Comparison of ENCODE assay signal across 15 cellular contexts in genomic region chr3:186922790-186923189, GRCh38. TPM values are rescaled to one million over a fixed set of nuclear protein-coding genes. Genes with fewer than 3 reads are reported as not detected.
DNase-seq lines count a peak whose midpoint lies in the region; FAIRE-seq and TF ChIP-seq lines count a peak whose summit lies in the region.
"Had no signal": no experiment of that assay in that cellular context is flagged by ENCODE, and none has a peak within 500 bp of the region (broad histone marks: within the 10 kb centered on the region; RNA-seq: fewer than 3 reads in every experiment).

No MANE protein-coding gene starts in this region.

- H3K9me3 ChIP-seq in HEK293 (ENCODE audit: control insufficient read depth, insufficient read depth, low read depth, low read length), result no peaks in the 10 kb centered on the region
- no peaks in the 10 kb centered on the region for H3K9me3 ChIP-seq in astrocyte (ENCODE audit: insufficient read depth, low read depth, low read length)
- H3K9me3 ChIP-seq in endothelial cell of umbilical vein (replicated peaks; ENCODE audit: control insufficient read depth, insufficient read depth, low read length), result no peaks in the 10 kb centered on the region

- no peaks in the 10 kb centered on the region for H3K36me3 Mint-ChIP-seq in astrocyte (ENCODE audit: low read depth, unreplicated experiment)
- H3K36me3 Mint-ChIP-seq in nephron (ENCODE audit: low read depth), result no peaks in the 10 kb centered on the region
- H3K36me3 Mint-ChIP-seq: CD8-positive, alpha-beta memory T cell had no signal

- H3K79me2 ChIP-seq in astrocyte (ENCODE audit: insufficient read depth, low read length) (no peaks in the 10 kb centered on the region), endothelial cell of umbilical vein (ENCODE audit: control insufficient read depth, insufficient read depth, low read length) (no peaks in the 10 kb centered on the region)

- DNase-seq in astrocyte (ENCODE audit: low read depth) (no peak), endothelial cell of umbilical vein (ENCODE audit: low read depth, low spot score) (no peak), NCI-H146 treated with DMSO at 0.1 percent for 48 hours (lab: John Stamatoyannopoulos, UW; ENCODE audit: unreplicated experiment) (no peak), NCI-H2029 treated with DMSO at 0.1 percent for 48 hours (lab: John Stamatoyannopoulos, UW) (no peak), NCI-H1105 (lab: John Stamatoyannopoulos, UW) (no peak)
- DNase-seq: C1 segment of cervical spinal cord; CD8-positive, alpha-beta memory T cell; HFFc6; NCI-H1436; NCI-H2029 had no signal

- FAIRE-seq in astrocyte (lab: Jason Lieb, UNC) (no peak), endothelial cell of umbilical vein (lab: Jason Lieb, UNC) (peak; percentile 42)
- FAIRE-seq: D721Med, H54 had no signal

- CTCF ChIA-PET in HEK293 (lab: Yijun Ruan, JAX) (no interaction called here), endothelial cell of umbilical vein (lab: Charles Lee) (interaction anchor here (0.6 to 3.8 kb wide), 6 partner anchors 10 to 979 kb away, joined by 3 to 21 read pairs (median 4); no protein-coding TSS in a partner anchor)

- H2AFZ ChIP-seq in astrocyte (ENCODE audit: low read depth, low read length) (no peak overlapping the region), endothelial cell of umbilical vein (ENCODE audit: low read depth, low read length) (peak overlapping the region; percentile 64)

- POLR2A ChIA-PET in HEK293 (lab: Yijun Ruan, JAX) (no interaction called here), endothelial cell of umbilical vein (lab: Charles Lee) (no interaction called here)

- no peaks in the 10 kb centered on the region for H3K9me3 Mint-ChIP-seq in astrocyte (ENCODE audit: unreplicated experiment)
- no peaks in the 10 kb centered on the region for H3K9me3 Mint-ChIP-seq in nephron
- H3K9me3 Mint-ChIP-seq: CD8-positive, alpha-beta memory T cell; HFFc6 had no signal

- dilution Hi-C loops in endothelial cell of umbilical vein (cut with MboI; ENCODE audit: extremely low pct_ligation_motif_present, low sequenced_read_pairs), result no loop called here

- no peak for TF ChIP-seq POLR2A in endothelial cell of umbilical vein (IDR thresholded peaks at IDR 0.05; ENCODE audit: low read depth, low read length)

- intact Hi-C loops in endothelial cell of umbilical vein (cut with micrococcal nuclease), result no loop called here

- BruUV-seq in endothelial cell of umbilical vein (replicated peaks; lab: Mats Ljungman, UMichigan), result no TSS peak

- H3K27ac Mint-ChIP-seq in astrocyte (ENCODE audit: unreplicated experiment) (peak overlapping the region; percentile 66), nephron (peak overlapping the region in 2 of 3 experiments; percentile 16 to 71)
- H3K27ac Mint-ChIP-seq: CD8-positive, alpha-beta memory T cell; HFFc6 had no signal

- H3K4me2 ChIP-seq in astrocyte (ENCODE audit: low read length) (no peak overlapping the region), endothelial cell of umbilical vein (ENCODE audit: insufficient read depth, low read length) (no peak overlapping the region)
- H3K4me2 ChIP-seq: KMS-11 had no signal

- no peak overlapping the region for H3K4me3 ChIP-seq in HEK293 (ENCODE audit: low read depth, low read length)
- no peak overlapping the region for H3K4me3 ChIP-seq in astrocyte (ENCODE audit: insufficient read depth, low read depth, low read length)
- H3K4me3 ChIP-seq in endothelial cell of umbilical vein (replicated peaks in 1 of 3; ENCODE audit: insufficient read depth in 1 of 3, low read depth in 1 of 3, low read length in 3 of 3), result no peak overlapping the region

- H4K20me1 ChIP-seq in astrocyte (ENCODE audit: insufficient read depth, low read length), result no peaks in the 10 kb centered on the region
- H4K20me1 ChIP-seq in endothelial cell of umbilical vein (replicated peaks; ENCODE audit: control insufficient read depth, extremely low read depth, insufficient read depth, low read length), result no peaks in the 10 kb centered on the region

- H3K27ac ChIP-seq in HEK293 (ENCODE audit: extremely low read depth, low read depth, low read length) (no peak overlapping the region), astrocyte (ENCODE audit: low read depth, low read length) (no peak overlapping the region), endothelial cell of umbilical vein (ENCODE audit: insufficient read depth, low read depth, low read length) (no peak overlapping the region)
- H3K27ac ChIP-seq: KMS-11 had no signal

- H3K27me3 ChIP-seq in astrocyte (ENCODE audit: insufficient read depth, low read length) (peaks cover 2% of the 10 kb centered on the region), endothelial cell of umbilical vein (ENCODE audit: control insufficient read depth in 2 of 2, insufficient read depth in 2 of 2, low read length in 2 of 2) (no peaks in the 10 kb centered on the region)

- no peak for TF ChIP-seq CTCF in HEK293 (tag by site-specific recombination; IDR thresholded peaks at IDR 0.05)
- TF ChIP-seq CTCF in astrocyte (IDR thresholded peaks at IDR 0.05; ENCODE audit: insufficient read depth, low read depth, low read length), result no peak
- no peak for TF ChIP-seq CTCF in endothelial cell of umbilical vein (IDR thresholded peaks at IDR 0.05; ENCODE audit: extremely low read depth in 1 of 2, insufficient read depth in 1 of 2, low read depth in 1 of 2, low read length in 2 of 2)
- TF ChIP-seq CTCF in nephron (IDR thresholded peaks at IDR 0.05; ENCODE audit: unreplicated experiment in 3 of 3), result no peak

- H3K4me3 Mint-ChIP-seq in astrocyte (ENCODE audit: unreplicated experiment) (no peak overlapping the region), nephron (no peak overlapping the region)
- H3K4me3 Mint-ChIP-seq: CD8-positive, alpha-beta memory T cell; HFFc6 had no signal

- H3K4me1 Mint-ChIP-seq in astrocyte (ENCODE audit: low read depth, unreplicated experiment) (peaks cover 11% of the 10 kb centered on the region), nephron (peaks cover 7% of the 10 kb centered on the region)

- no peaks in the 10 kb centered on the region for H3K36me3 ChIP-seq in HEK293 (ENCODE audit: control insufficient read depth in 2 of 2, insufficient read depth in 1 of 2, low read length in 2 of 2)
- H3K36me3 ChIP-seq in astrocyte (ENCODE audit: insufficient read depth, low read length), result no peaks in the 10 kb centered on the region
- H3K36me3 ChIP-seq in endothelial cell of umbilical vein (ENCODE audit: control insufficient read depth in 2 of 2, extremely low read depth in 1 of 2, insufficient read depth in 2 of 2, low read length in 2 of 2), result no peaks in the 10 kb centered on the region

- H3K27me3 Mint-ChIP-seq in astrocyte (ENCODE audit: low read depth, unreplicated experiment) (peaks cover 13% of the 10 kb centered on the region), nephron (ENCODE audit: low read depth) (peaks cover 8% of the 10 kb centered on the region)

- H3K4me1 ChIP-seq in HEK293 (ENCODE audit: control insufficient read depth, insufficient read depth, low read length) (no peaks in the 10 kb centered on the region), astrocyte (ENCODE audit: insufficient read depth, low read length) (peaks cover under 1% of the 10 kb centered on the region), endothelial cell of umbilical vein (ENCODE audit: control insufficient read depth, extremely low read depth, insufficient read depth, low read length) (peaks cover 5% of the 10 kb centered on the region)

- H3K9ac ChIP-seq in astrocyte (ENCODE audit: low read length), result no peak overlapping the region
- H3K9ac ChIP-seq in endothelial cell of umbilical vein (replicated peaks; ENCODE audit: extremely low read depth, insufficient read depth, low read length), result no peak overlapping the region
- H3K9ac ChIP-seq: KMS-11 had no signal

- H3K9me1 ChIP-seq in endothelial cell of umbilical vein (replicated peaks; ENCODE audit: control insufficient read depth, extremely low read depth, insufficient read depth, low read length), result no peaks in the 10 kb centered on the region

TF ChIP-seq in HEK293, 187 proteins besides CTCF, POLR2A, EP300 and RAD21 (continues in another document):
- TF ChIP-seq ZBTB48 (tag by site-specific recombination; IDR thresholded peaks at IDR 0.05), result peak; percentile 51; the same call in 1 of the 2 replicates
- TF ChIP-seq ZNF549 (tag by site-specific recombination; IDR thresholded peaks at IDR 0.05), result no peak
- no peak for TF ChIP-seq ZNF704 (tag by site-specific recombination; IDR thresholded peaks at IDR 0.05)
- no peak for TF ChIP-seq ZNF423 (tag by site-specific recombination; IDR thresholded peaks at IDR 0.05)

TF ChIP-seq in endothelial cell of umbilical vein, 7 proteins besides CTCF, POLR2A, EP300 and RAD21:
- no peak for TF ChIP-seq GATA2 (IDR thresholded peaks at IDR 0.05; ENCODE audit: insufficient read depth, insufficient read length, low read depth, low read length)
- no peak for TF ChIP-seq MYC (IDR thresholded peaks at IDR 0.05; ENCODE audit: low read depth, low read length)
- no peak for TF ChIP-seq EZH2 (IDR thresholded peaks at IDR 0.05; ENCODE audit: borderline replicate concordance, low read depth, low read length, severe bottlenecking)
- TF ChIP-seq FOS (IDR thresholded peaks at IDR 0.05; ENCODE audit: borderline replicate concordance, insufficient read depth, low read length), result no peak
TF ChIP-seq in endothelial cell of umbilical vein: peak in this region for 0.

RNA-seq across cellular contexts. Expression of gene ST6GAL1, which starts 7.5 kb away (rescaled TPM):
- total RNA-seq in astrocyte, result 15.8 and 19.3 TPM in 2 replicates
- total RNA-seq in endothelial cell of umbilical vein, result 86.5 and 101 TPM in 2 replicates
- 61.2 and 63.9 TPM in 2 replicates for polyA plus RNA-seq in endothelial cell of umbilical vein
- 53.7 and 67.6 TPM in 2 replicates for polyA plus RNA-seq in endothelial cell of umbilical vein (2011; cell fraction: cytosol; rRNA removed)
- polyA plus RNA-seq in endothelial cell of umbilical vein (2011; cell fraction: nucleus; rRNA removed), result 62.9 and 68.0 TPM in 2 replicates
- polyA plus RNA-seq in endothelial cell of umbilical vein (2012), result 71.0 and 77.4 TPM in 2 replicates
- polyA minus RNA-seq in endothelial cell of umbilical vein, result 219 and 220 TPM in 2 replicates
- polyA minus RNA-seq in endothelial cell of umbilical vein (2011; cell fraction: cytosol; rRNA and poly(A)+ RNA removed), result 0.51 TPM
- polyA minus RNA-seq in endothelial cell of umbilical vein (2011; cell fraction: nucleus; rRNA and poly(A)+ RNA removed), result 91.7 and 129 TPM in 2 replicates
